ENCODE assay signal across 8 cellular contexts in the genomic region with DNA sequence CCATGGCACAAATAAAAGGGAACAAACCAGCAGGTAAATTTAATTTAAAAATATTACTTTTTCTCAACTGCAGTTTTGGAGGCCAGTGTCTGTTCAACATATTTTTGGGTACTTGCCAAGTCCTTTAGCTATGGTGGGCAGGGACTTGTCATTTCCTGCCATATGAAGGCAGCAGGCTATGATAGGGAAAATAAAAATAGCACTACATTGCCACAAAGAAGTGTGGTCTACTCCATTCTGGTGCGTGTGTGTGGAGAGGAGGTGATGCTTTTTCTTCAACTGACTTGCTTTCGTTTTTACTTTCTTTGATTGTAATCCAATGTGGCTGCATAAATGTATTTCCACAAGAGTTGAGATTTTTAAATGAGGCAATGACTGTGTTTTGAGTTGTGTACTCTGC. TPM values are rescaled to one million over a fixed set of nuclear protein-coding genes. Genes with fewer than 3 reads are reported as not detected.
A peak's percentile ranks its signal among the peaks of the same experiment; 100 is the strongest.
DNase-seq lines count a peak whose midpoint lies in the region; ATAC-seq, FAIRE-seq and TF ChIP-seq lines count a peak whose summit lies in the region.

No MANE protein-coding gene starts in this region.

- H3K4me1 ChIP-seq in Loucy (ENCODE audit: insufficient read depth, low read length, poor library complexity, severe bottlenecking), result peaks cover 71% of the 10 kb centered on the region
- H3K4me1 ChIP-seq in GM12878 (ENCODE audit: control insufficient read depth, insufficient read depth, low read length), result peaks cover 3% of the 10 kb centered on the region
- no peaks in the 10 kb centered on the region for H3K4me1 ChIP-seq in tibial artery
- no peaks in the 10 kb centered on the region for H3K4me1 ChIP-seq in sigmoid colon

- TF ChIP-seq RAD21 in GM12878 (IDR thresholded peaks at IDR 0.05; ENCODE audit: insufficient read depth, low read depth, low read length), result no peak

- BruUV-seq in GM12878 (replicated peaks; lab: Mats Ljungman, UMichigan), result no TSS peak

- CTCF ChIA-PET in GM12878 (lab: Yijun Ruan, JAX), result interaction anchor here (1.8 kb wide), 1 partner anchor 9 kb away, joined by 6 read pairs; no protein-coding TSS in a partner anchor

- FAIRE-seq in GM12878 (lab: Jason Lieb, UNC), result no peak

- TF ChIP-seq CTCF in Loucy (conservative IDR thresholded peaks at IDR 0.05; ENCODE audit: low read length), result no peak
- no peak for TF ChIP-seq CTCF in GM12878 (IDR thresholded peaks at IDR 0.05 in 2 of 3, conservative IDR thresholded peaks at IDR 0.05 in 1 of 3; ENCODE audit: control insufficient read depth in 2 of 3, extremely low read depth in 1 of 3, insufficient read depth in 1 of 3, low read depth in 3 of 3, low read length in 3 of 3)
- TF ChIP-seq CTCF in tibial artery (IDR thresholded peaks at IDR 0.05), result no peak
- no peak for TF ChIP-seq CTCF in sigmoid colon (IDR thresholded peaks at IDR 0.05)

- H3K4me3 ChIP-seq in Loucy (ENCODE audit: low read length, poor library complexity, severe bottlenecking), result peak overlapping the region; percentile 72
- H3K4me3 ChIP-seq in GM12878, result no peak overlapping the region
- no peak overlapping the region for H3K4me3 ChIP-seq in tibial artery
- H3K4me3 ChIP-seq in sigmoid colon, result no peak overlapping the region

- intact Hi-C loops in GM12878 (cut with micrococcal nuclease; ENCODE audit: unreplicated experiment) (loop anchor here (1.0 to 5.0 kb wide), 2 partner anchors 21 to 96 kb away; no protein-coding TSS in a partner anchor), tibial artery (cut with DNase I; ENCODE audit: low total_unique reads) (no loop called here), sigmoid colon (cut with DNase I) (no loop called here)

- H3F3A ChIP-seq in Loucy (ENCODE audit: low read depth), result 0 out of 2 replicates have a peak, but pooled peaks cover 5% of the 10 kb centered on the region

- H3K27ac ChIP-seq in GM12878 (ENCODE audit: control insufficient read depth, insufficient read depth) (peak overlapping the region; percentile 1; the same call in 1 of the 2 replicates), tibial artery (no peak overlapping the region), sigmoid colon (peak overlapping the region in 1 of 4 donors; percentile 23)

- H3K27me3 ChIP-seq in Loucy (ENCODE audit: insufficient read depth, low read length, poor library complexity, severe bottlenecking) (no peaks in the 10 kb centered on the region), GM12878 (replicated peaks in 1 of 2; ENCODE audit: control insufficient read depth in 2 of 2, insufficient read depth in 2 of 2, low read length in 1 of 2) (no peaks in the 10 kb centered on the region), tibial artery (no peaks in the 10 kb centered on the region), sigmoid colon (no peaks in the 10 kb centered on the region)

- H2AFZ ChIP-seq in Loucy (ENCODE audit: low read length) (no peak overlapping the region), GM12878 (ENCODE audit: control insufficient read depth, low read depth, low read length) (0 out of 2 replicates have a peak overlapping the region, but pooled peaks have one; percentile 15)

- no peaks in the 10 kb centered on the region for H4K20me1 ChIP-seq in Loucy (ENCODE audit: insufficient read depth, low read length, poor library complexity, severe bottlenecking)
- no peaks in the 10 kb centered on the region for H4K20me1 ChIP-seq in GM12878 (ENCODE audit: control insufficient read depth, insufficient read depth)

- H3K9me3 ChIP-seq in Loucy (ENCODE audit: insufficient read depth, low read depth, low read length), result no peaks in the 10 kb centered on the region
- H3K9me3 ChIP-seq in GM12878 (replicated peaks; ENCODE audit: control insufficient read depth, insufficient read depth, low read length), result no peaks in the 10 kb centered on the region
- H3K9me3 ChIP-seq in tibial artery, result no peaks in the 10 kb centered on the region
- H3K9me3 ChIP-seq in sigmoid colon, result no peaks in the 10 kb centered on the region

- H3K9me2 ChIP-seq in Loucy (replicated peaks; ENCODE audit: low read depth, low read length), result no peaks in the 10 kb centered on the region

- H3K36me3 ChIP-seq in Loucy (ENCODE audit: insufficient read depth, low read length), result 0 out of 2 replicates have a peak, but pooled peaks cover 5% of the 10 kb centered on the region
- H3K36me3 ChIP-seq in GM12878 (ENCODE audit: control insufficient read depth in 2 of 2, insufficient read depth in 2 of 2, low read length in 1 of 2), result no peaks in the 10 kb centered on the region
- H3K36me3 ChIP-seq in tibial artery, result no peaks in the 10 kb centered on the region
- H3K36me3 ChIP-seq in sigmoid colon, result no peaks in the 10 kb centered on the region

- ATAC-seq in GM18508 (IDR thresholded peaks at IDR 0.05; ENCODE audit: insufficient read depth, unreplicated experiment) (peak; percentile 91), GM21528 (IDR thresholded peaks at IDR 0.05; ENCODE audit: low FRiP score, unreplicated experiment) (peak; percentile 92), GM12878 (peak; percentile 85), left lobe of liver (no peak)

- H3K79me2 ChIP-seq in Loucy (ENCODE audit: insufficient read depth, low read length), result peaks cover 82% of the 10 kb centered on the region
- peaks cover 1% of the 10 kb centered on the region for H3K79me2 ChIP-seq in GM12878 (ENCODE audit: control insufficient read depth, insufficient read depth, low read length)

- H3K4me2 ChIP-seq in Loucy (ENCODE audit: low read depth, low read length, poor library complexity, severe bottlenecking) (peak overlapping the region; percentile 78), GM12878 (ENCODE audit: control insufficient read depth, insufficient read depth) (peak overlapping the region; percentile 34)

- peak overlapping the region; percentile 88 for H3K9ac ChIP-seq in Loucy (ENCODE audit: low read depth, low read length, poor library complexity, severe bottlenecking)
- no peak overlapping the region for H3K9ac ChIP-seq in GM12878 (ENCODE audit: control insufficient read depth, insufficient read depth, low read length)

- POLR2A ChIA-PET in GM12878 (lab: Charles Lee), result interaction anchor here (0.9 to 1.8 kb wide), 2 partner anchors 9 to 103 kb away, joined by 4 to 8 read pairs; no protein-coding TSS in a partner anchor

- SMC1A ChIA-PET in GM12878 (lab: Charles Lee; ENCODE audit: uncharacterized antibody, unreplicated experiment), result interaction anchor here (0.9 to 15.7 kb wide), 15 partner anchors 7 to 205 kb away, joined by 3 to 135 read pairs (median 6); a partner anchor contains a TSS

- in situ Hi-C loops in GM12878 (cut with MboI), result no loop called here

- RAD21 ChIA-PET in GM12878 (lab: Charles Lee; ENCODE audit: unreplicated experiment), result interaction anchor here (0.6 to 3.4 kb wide), 11 partner anchors 10 to 215 kb away, joined by 3 to 23 read pairs (median 5); a partner anchor contains a TSS

- TF ChIP-seq EP300 in GM12878 (IDR thresholded peaks at IDR 0.05; ENCODE audit: borderline replicate concordance in 1 of 2, control insufficient read depth in 1 of 2, low read depth in 2 of 2, low read length in 2 of 2) (peak in 1 of 2 experiments; percentile 27; a peak in 2 of 4 replicates), sigmoid colon (IDR thresholded peaks at IDR 0.05) (no peak)

- TF ChIP-seq POLR2A in GM12878 (IDR thresholded peaks at IDR 0.05; ENCODE audit: low read depth, low read length) (no peak), sigmoid colon (IDR thresholded peaks at IDR 0.05) (no peak)

- DNase-seq in GM12878 (ENCODE audit: low read depth, low spot score) (peak; percentile 72), SKM-1 (lab: John Stamatoyannopoulos, UW; ENCODE audit: unreplicated experiment) (no peak), tibial artery (no peak), left lobe of liver (ENCODE audit: low spot score) (no peak), sigmoid colon (no peak)

- 3% methylated on average over 2 of the region's 2 CpGs for WGBS in GM12878 (ENCODE audit: insufficient coverage, insufficient replicate concordance, low lambda C conversion rate, missing lambda C conversion rate)
- WGBS in sigmoid colon, 2 donors, result 39 to 67% methylated on average over 2 of the region's 2 CpGs

TF ChIP-seq in GM12878, 131 proteins besides CTCF, POLR2A, EP300 and RAD21 (continues in another document):
- TF ChIP-seq TCF3 (IDR thresholded peaks at IDR 0.05; ENCODE audit: borderline replicate concordance, insufficient read depth, low read depth, low read length), result no peak
- peak; percentile 48; the same call in 1 of the 2 replicates for TF ChIP-seq IKZF1 (conservative IDR thresholded peaks at IDR 0.05)
- TF ChIP-seq LARP7 (IDR thresholded peaks at IDR 0.05), result no peak
- no peak for TF ChIP-seq SUZ12 (IDR thresholded peaks at IDR 0.05; ENCODE audit: unreplicated experiment)
- TF ChIP-seq KLF5 (IDR thresholded peaks at IDR 0.05; ENCODE audit: partially characterized antibody), result no peak
- no peak for TF ChIP-seq HDAC6 (IDR thresholded peaks at IDR 0.05; ENCODE audit: unreplicated experiment)
- peak; percentile 51 for TF ChIP-seq JUNB (IDR thresholded peaks at IDR 0.05)
- 0 out of 2 replicates have a peak, but pooled peaks have one; percentile 36 for TF ChIP-seq EED (IDR thresholded peaks at IDR 0.05; ENCODE audit: low read depth)
- no peak for TF ChIP-seq SREBF2 (IDR thresholded peaks at IDR 0.05; ENCODE audit: low read length)
- TF ChIP-seq ATF7 (IDR thresholded peaks at IDR 0.05; ENCODE audit: low read depth), result peak; percentile 64
- TF ChIP-seq ZSCAN29 (IDR thresholded peaks at IDR 0.05), result no peak
- 0 out of 2 replicates have a peak, but pooled peaks have one; percentile 70 for TF ChIP-seq CBX5 (IDR thresholded peaks at IDR 0.05; ENCODE audit: low read depth)

RNA-seq across cellular contexts. Expression of a gene that starts 17.2 kb away (rescaled TPM):
- total RNA-seq in GM12878 (2013; cell fraction: nucleolus; rRNA removed), result 163 and 164 TPM in 2 replicates
- 6.6 and 7.7 TPM in 2 replicates for total RNA-seq in GM12878 (2014; rRNA removed)
- 6.4 and 7.4 TPM in 2 replicates for total RNA-seq in GM12878 (2014; rRNA removed; fragmentation: Illumina TruSeq; extraction: Trizol)
- 5.5 and 5.7 TPM in 2 replicates for total RNA-seq in GM12878 (2021)
- 4.6 TPM for polyA plus RNA-seq in GM12878 (2011; ENCODE audit: low read depth)
- 116 and 118 TPM in 2 replicates for polyA plus RNA-seq in GM12878 (2011; rRNA removed)
- polyA plus RNA-seq in GM12878 (2011; cell fraction: cytosol; rRNA removed), result 68.1 and 86.2 TPM in 2 replicates
- polyA plus RNA-seq in GM12878 (2011; cell fraction: nucleus; rRNA removed), result 84.7 and 106 TPM in 2 replicates
- 3.7 and 3.9 TPM in 2 replicates for polyA plus RNA-seq in GM12878 (2012)
- polyA plus RNA-seq in GM12878 (2014; fragmentation: Illumina TruSeq; extraction: Trizol), result 6.8 and 7.4 TPM in 2 replicates
- 1 to 10 TPM; 1.2 to 1.3 TPM for polyA plus RNA-seq in GM12878 (2014; fragmentation: Nextera tagmentation; extraction: Ambion mirVana)
- polyA plus RNA-seq in GM12878 (2014; rRNA removed), result 4.1 and 5.2 TPM in 2 replicates
- 1 to 10 TPM; 2.5 to 2.9 TPM for polyA plus RNA-seq in GM12878 (2016; fragmentation: Nextera tagmentation; extraction: Ambion mirVana)
- 406 and 510 TPM in 2 replicates for polyA minus RNA-seq in GM12878 (2011; rRNA and poly(A)+ RNA removed)
- polyA minus RNA-seq in GM12878 (2011; cell fraction: cytosol; rRNA and poly(A)+ RNA removed), result 58.7 and 63.0 TPM in 2 replicates
- 182 and 202 TPM in 2 replicates for polyA minus RNA-seq in GM12878 (2011; cell fraction: nucleus; rRNA and poly(A)+ RNA removed)
- 0.10 TPM for total RNA-seq in left lobe of liver
- under 1 TPM in 2 of 4 donors, not detected in 2; 0.14 to 0.66 TPM for total RNA-seq in sigmoid colon
- 1 to 10 TPM in 1 of 3 donors, not detected in 2; 2.2 TPM for polyA plus RNA-seq in sigmoid colon
